Comparison of ENCODE assay signal across 19 cellular contexts in the genomic region with DNA sequence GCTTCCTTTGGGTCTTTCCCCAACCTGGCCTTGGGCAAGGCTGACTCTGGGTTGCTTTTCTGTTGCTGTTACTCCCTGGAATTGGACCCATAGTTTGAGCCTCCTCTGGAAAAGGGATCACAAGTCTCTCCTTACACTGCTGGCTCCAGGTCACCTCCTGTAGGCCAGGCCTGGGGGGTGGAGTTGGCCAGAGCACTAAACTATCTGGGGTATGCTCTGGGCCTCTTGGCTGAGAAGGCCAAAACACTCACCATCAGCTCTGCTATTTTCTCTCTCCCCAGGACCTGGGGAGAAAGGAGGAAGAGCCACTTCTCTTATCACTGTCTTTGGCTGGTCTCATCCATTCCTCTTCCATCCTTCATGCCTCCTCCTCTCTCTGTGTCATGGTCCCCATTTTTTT. TPM values are rescaled to one million over a fixed set of nuclear protein-coding genes. Genes with fewer than 3 reads are reported as not detected.
DNase-seq lines count a peak whose midpoint lies in the region; ATAC-seq and TF ChIP-seq lines count a peak whose summit lies in the region.
"Had no signal": no experiment of that assay in that cellular context is flagged by ENCODE, and none has a peak within 500 bp of the region (broad histone marks: within the 10 kb centered on the region; RNA-seq: fewer than 3 reads in every experiment).

No MANE protein-coding gene starts in this region.

- H3K27me3 ChIP-seq in A673 (replicated peaks; ENCODE audit: insufficient read depth, low read depth, low read length, poor library complexity) (no peaks in the 10 kb centered on the region), right atrium auricular region (no peaks in the 10 kb centered on the region), sigmoid colon (no peaks in the 10 kb centered on the region)

- BruUV-seq in A673 (replicated peaks; lab: Mats Ljungman, UMichigan), result no TSS peak

- H3K9me3 ChIP-seq in A673 (ENCODE audit: low read depth, low read length, poor library complexity, severe bottlenecking), result no peaks in the 10 kb centered on the region
- H3K9me3 ChIP-seq in right atrium auricular region, result no peaks in the 10 kb centered on the region
- H3K9me3 ChIP-seq in sigmoid colon, result no peaks in the 10 kb centered on the region

- peaks cover 42% of the 10 kb centered on the region for H3K4me1 Mint-ChIP-seq in brain
- H3K4me1 Mint-ChIP-seq: CD4-positive, CD25-positive, alpha-beta regulatory T cell had no signal

- CTCF ChIA-PET in A673 (lab: Charles Lee), result no interaction called here

- intact Hi-C loops in A673 (cut with micrococcal nuclease; ENCODE audit: unreplicated experiment), result no loop called here
- intact Hi-C loops in sigmoid colon (cut with DNase I), result no loop called here

- TF ChIP-seq POLR2A in sigmoid colon (IDR thresholded peaks at IDR 0.05), result no peak

- peaks cover 9% of the 10 kb centered on the region for H3K27me3 Mint-ChIP-seq in brain

- no peak for TF ChIP-seq CTCF in A673 (conservative IDR thresholded peaks at IDR 0.05; ENCODE audit: low read depth, low read length)
- TF ChIP-seq CTCF in brain (conservative IDR thresholded peaks at IDR 0.05), result no peak
- no peak for TF ChIP-seq CTCF in right atrium auricular region (IDR thresholded peaks at IDR 0.05)
- TF ChIP-seq CTCF in sigmoid colon (IDR thresholded peaks at IDR 0.05), result no peak

- peak overlapping the region; percentile 76 for H3K27ac ChIP-seq in A673 (ENCODE audit: low read depth, low read length, poor library complexity, severe bottlenecking)
- peak overlapping the region; percentile 64 to 78 for H3K27ac ChIP-seq in right atrium auricular region
- H3K27ac ChIP-seq in sigmoid colon, result peak overlapping the region in 3 of 4 donors; percentile 59 to 68 (median 61)
- H3K27ac ChIP-seq: epithelial cell of prostate, PC-9 had no signal

- peaks cover 24% of the 10 kb centered on the region for H3K4me1 ChIP-seq in A673 (ENCODE audit: insufficient read depth, low read length, poor library complexity, severe bottlenecking)
- H3K4me1 ChIP-seq in right atrium auricular region, result peaks cover 0 to 30% of the 10 kb centered on the region in 2 donors
- peaks cover 0 to 25% (median 22%) of the 10 kb centered on the region in 4 donors for H3K4me1 ChIP-seq in sigmoid colon

- DNase-seq in A673 (ENCODE audit: low spot score) (no peak), right atrium auricular region (ENCODE audit: low spot score) (no peak), sigmoid colon (no peak), NAMALWA (ENCODE audit: low spot score) (no peak), NCI-H1105 treated with DMSO at 0.1 percent for 48 hours (lab: John Stamatoyannopoulos, UW) (no peak)
- no peak for DNase-seq in stimulated activated naive CD4-positive, alpha-beta T cell treated with Interleukin-2 at 50 U/mL for 16 hours (lab: John Stamatoyannopoulos, UW)
- DNase-seq: ACHN; activated CD4-positive, alpha-beta T cell treated with anti-CD3 and anti-CD28 coated beads, Interleukin-2, amount 50 U/mL, for 1 hour; activated gamma-delta T cell; CD4-positive, CD25-positive, alpha-beta regulatory T cell; GF-D8; NCI-H187; NCI-H226; PC-9; stimulated activated CD4-positive, alpha-beta T cell treated with anti-CD3 and anti-CD28 coated beads, Interleukin-4, amount 100 ng/mL, for 4 hours had no signal

- H3K36me3 Mint-ChIP-seq in brain, result no peaks in the 10 kb centered on the region
- H3K36me3 Mint-ChIP-seq: CD4-positive, CD25-positive, alpha-beta regulatory T cell had no signal

- H3K4me3 ChIP-seq in A673 (ENCODE audit: low read depth, low read length, poor library complexity, severe bottlenecking) (no peak overlapping the region), right atrium auricular region (no peak overlapping the region), sigmoid colon (no peak overlapping the region)
- H3K4me3 ChIP-seq: PC-9 had no signal

- POLR2A ChIA-PET in A673 (lab: Charles Lee; ENCODE audit: low non-redundant PET), result no interaction called here

- ATAC-seq in GM18873 (IDR thresholded peaks at IDR 0.05; ENCODE audit: low FRiP score, unreplicated experiment), result no peak

- peaks cover 0 to 2% (median 0%) of the 10 kb centered on the region in 5 experiments for H3K9me3 Mint-ChIP-seq in brain
- H3K9me3 Mint-ChIP-seq: CD4-positive, CD25-positive, alpha-beta regulatory T cell; T-helper 1 cell treated with Interleukin-12 subunit alpha and Interleukin-12 subunit beta and Interleukin-4 antibody, amounts not matched to agents 30 μg/mL and 1 μg/mL, for 36 hours had no signal

- TF ChIP-seq EP300 in sigmoid colon (IDR thresholded peaks at IDR 0.05), result no peak

- no peak overlapping the region for H3K4me3 Mint-ChIP-seq in brain
- H3K4me3 Mint-ChIP-seq: CD4-positive, CD25-positive, alpha-beta regulatory T cell; T-helper 1 cell treated with Interleukin-12 subunit alpha and Interleukin-12 subunit beta and Interleukin-4 antibody, amounts not matched to agents 30 μg/mL and 1 μg/mL, for 36 hours had no signal

- H3K36me3 ChIP-seq in A673 (ENCODE audit: insufficient read depth, low read length, poor library complexity, severe bottlenecking), result no peaks in the 10 kb centered on the region
- H3K36me3 ChIP-seq in right atrium auricular region, result no peaks in the 10 kb centered on the region
- H3K36me3 ChIP-seq in sigmoid colon, result no peaks in the 10 kb centered on the region

- H3K27ac Mint-ChIP-seq in brain, result peak overlapping the region in 4 of 5 experiments; percentile 20 to 96 (median 81)
- H3K27ac Mint-ChIP-seq: CD4-positive, CD25-positive, alpha-beta regulatory T cell; T-helper 1 cell treated with Interleukin-12 subunit alpha and Interleukin-12 subunit beta and Interleukin-4 antibody, amounts not matched to agents 30 μg/mL and 1 μg/mL, for 36 hours had no signal

RNA-seq across cellular contexts. Expression of gene NCOA1, which starts 56.5 kb away (rescaled TPM):
- total RNA-seq in A673 (2021) (27.5 TPM in 2 replicates), right atrium auricular region (10 to 100 TPM; 33.8 to 43.6 TPM), sigmoid colon (10 to 100 TPM; 49.2 to 61.7 (median 51.8) TPM)
- polyA plus RNA-seq in brain (ENCODE audit: insufficient read depth, low read depth, low replicate concordance) (37.4 TPM), sigmoid colon (10 to 100 TPM; 11.3 to 12.7 (median 11.4) TPM)
